14 cellular contexts compared by ENCODE assay signal in the genomic region with DNA sequence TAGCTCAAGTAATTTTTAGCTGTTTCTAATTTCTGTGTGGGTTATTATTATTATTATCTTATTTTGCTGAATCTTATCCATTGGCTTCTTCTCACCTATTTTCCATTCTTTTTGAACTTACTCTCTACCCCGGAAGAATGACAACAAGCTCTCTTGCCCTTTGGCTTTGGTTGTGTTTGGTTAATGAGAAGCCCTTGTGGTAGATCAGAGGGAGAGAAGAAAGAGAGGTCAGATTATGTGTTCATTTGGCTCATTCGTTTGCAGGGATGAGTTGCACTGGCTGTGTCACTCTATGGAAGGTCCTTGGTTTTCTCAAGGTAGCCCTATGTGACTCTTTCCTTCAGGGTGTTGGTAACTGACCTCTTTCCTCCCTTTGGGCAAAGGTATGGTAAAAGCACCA.
DNase-seq lines count a peak whose midpoint lies in the region; FAIRE-seq lines count a peak whose summit lies in the region.
"Had no signal": no experiment of that assay in that cellular context is flagged by ENCODE, and none has a peak within 500 bp of the region (broad histone marks: within the 10 kb centered on the region; RNA-seq: fewer than 3 reads in every experiment).

No MANE protein-coding gene starts in this region.

- DNase-seq in HT-29 (ENCODE audit: low spot score) = peak; percentile 30
- DNase-seq in RCC 7860 (ENCODE audit: low spot score) = peak; percentile 48
- peak; percentile 63 for DNase-seq in kidney tubule cell (ENCODE audit: low spot score)
- DNase-seq in renal cortical epithelial cell (ENCODE audit: low read depth) = peak; percentile 78
- no peak for DNase-seq in NOMO-1 treated with DMSO at 0.1 percent for 48 hours (lab: John Stamatoyannopoulos, UW; ENCODE audit: unreplicated experiment)
- DNase-seq in superior temporal gyrus (ENCODE audit: extremely low spot score) = no peak
- no peak for DNase-seq in SKM-1 treated with dmso at 0.1 percent for 144 hours (lab: John Stamatoyannopoulos, UW; ENCODE audit: unreplicated experiment)
- no peak for DNase-seq in NCI-H345 (lab: John Stamatoyannopoulos, UW)
- DNase-seq: 8988T; CD4-positive, alpha-beta memory T cell; DMS79 treated with DMSO at 0.1 percent for 48 hours; GF-D8; GOT3; H9 had no signal

- FAIRE-seq in RCC 7860 (lab: Jason Lieb, UNC) = peak; percentile 91

Comparison
In these comparisons a context has a peak if more than half of its experiments do, and no peak if none do; other contexts are left out.
1. DNase-seq: peak in HT-29 (single experiment), RCC 7860 (single experiment), kidney tubule cell (single experiment) and renal cortical epithelial cell (single experiment); none in NOMO-1 treated with DMSO at 0.1 percent for 48 hours (single experiment), superior temporal gyrus (single experiment), SKM-1 treated with dmso at 0.1 percent for 144 hours (single experiment) and NCI-H345 (single experiment).